ENCODE assay signal across 8 cellular contexts in genomic region chr13:113210834-113211233, GRCh38. TPM values are rescaled to one million over a fixed set of nuclear protein-coding genes. Genes with fewer than 3 reads are reported as not detected.
A peak's percentile ranks its signal among the peaks of the same experiment; 100 is the strongest.
DNase-seq lines count a peak whose midpoint lies in the region; ATAC-seq and TF ChIP-seq lines count a peak whose summit lies in the region.

No MANE protein-coding gene starts in this region.

- H3K36me3 Mint-ChIP-seq in T-helper 2 cell treated with Interferon-gamma antibody and Interleukin-4, amounts not matched to agents 5 μg/mL and 100 μg/mL, for 36 hours (ENCODE audit: low read depth) = peaks cover 36% of the 10 kb centered on the region
- peaks cover 7% of the 10 kb centered on the region for H3K36me3 Mint-ChIP-seq in progenitor cell of endocrine pancreas (ENCODE audit: insufficient read depth)

- H3K9me3 Mint-ChIP-seq in T-helper 2 cell treated with Interferon-gamma antibody and Interleukin-4, amounts not matched to agents 5 μg/mL and 100 μg/mL, for 36 hours = no peaks in the 10 kb centered on the region
- H3K9me3 Mint-ChIP-seq in progenitor cell of endocrine pancreas (ENCODE audit: low read depth) = no peaks in the 10 kb centered on the region

- no peaks in the 10 kb centered on the region for H3K27me3 Mint-ChIP-seq in T-helper 2 cell treated with Interferon-gamma antibody and Interleukin-4, amounts not matched to agents 5 μg/mL and 100 μg/mL, for 36 hours (ENCODE audit: low read depth)
- no peaks in the 10 kb centered on the region for H3K27me3 Mint-ChIP-seq in progenitor cell of endocrine pancreas

- H3K36me3 ChIP-seq in ectodermal cell (ENCODE audit: control insufficient read depth, insufficient read depth, low read length) = no peaks in the 10 kb centered on the region

- no peak for ATAC-seq in HG03175 (IDR thresholded peaks at IDR 0.05; ENCODE audit: unreplicated experiment)

- TF ChIP-seq CTCF in progenitor cell of endocrine pancreas (IDR thresholded peaks at IDR 0.05; ENCODE audit: unreplicated experiment) = no peak

- 95 to 96% methylated on average over 6 of the region's 6 CpGs for WGBS in ectodermal cell, 2 experiments

- H3K27ac Mint-ChIP-seq in T-helper 2 cell treated with Interferon-gamma antibody and Interleukin-4, amounts not matched to agents 5 μg/mL and 100 μg/mL, for 36 hours = peak overlapping the region; percentile 69
- H3K27ac Mint-ChIP-seq in progenitor cell of endocrine pancreas = no peak overlapping the region

- peaks cover 3% of the 10 kb centered on the region for H3K4me1 ChIP-seq in ectodermal cell (ENCODE audit: control insufficient read depth, insufficient read depth, low read length)

- H3K4me1 Mint-ChIP-seq in T-helper 2 cell treated with Interferon-gamma antibody and Interleukin-4, amounts not matched to agents 5 μg/mL and 100 μg/mL, for 36 hours (ENCODE audit: low read depth) = peaks cover 40% of the 10 kb centered on the region
- H3K4me1 Mint-ChIP-seq in progenitor cell of endocrine pancreas (ENCODE audit: low read depth) = peaks cover 18% of the 10 kb centered on the region

- no peaks in the 10 kb centered on the region for H3K9me3 ChIP-seq in ectodermal cell (ENCODE audit: control insufficient read depth, low read length)

- H3K27ac ChIP-seq in ectodermal cell (ENCODE audit: insufficient read depth, low read depth, low read length, poor library complexity, severe bottlenecking) = no peak overlapping the region

- no peaks in the 10 kb centered on the region for H3K27me3 ChIP-seq in ectodermal cell (ENCODE audit: control insufficient read depth, insufficient read depth, low read length, poor library complexity, severe bottlenecking)

- peak overlapping the region; percentile 83 for H3K4me3 Mint-ChIP-seq in T-helper 2 cell treated with Interferon-gamma antibody and Interleukin-4, amounts not matched to agents 5 μg/mL and 100 μg/mL, for 36 hours
- H3K4me3 Mint-ChIP-seq in progenitor cell of endocrine pancreas (ENCODE audit: low read depth) = peak overlapping the region; percentile 81

- no peak for DNase-seq in T-helper 2 cell treated with Interferon-gamma antibody and Interleukin-4, amounts not matched to agents 5 μg/mL and 100 μg/mL, for 36 hours (ENCODE audit: low spot score)
- DNase-seq in T-helper 2 cell = no peak
- DNase-seq in MV-4-11 (lab: John Stamatoyannopoulos, UW) = peak; percentile 27
- DNase-seq in progenitor cell of endocrine pancreas (ENCODE audit: low spot score, unreplicated experiment) = no peak
- DNase-seq in DMS153 (lab: John Stamatoyannopoulos, UW) = no peak
- DNase-seq in cerebellum (ENCODE audit: low spot score) = no peak

- H3K4me3 ChIP-seq in ectodermal cell (ENCODE audit: insufficient read depth, low read depth, low read length) = peak overlapping the region; percentile 99

RNA-seq across cellular contexts. Expression of gene CUL4A, which starts 1.4 kb away (rescaled TPM):
- polyA plus RNA-seq in ectodermal cell (2013, experiment 1 of 4) = 92.1 TPM
- 93.2 TPM for polyA plus RNA-seq in ectodermal cell (2013, experiment 2 of 4)
- 72.2 TPM for polyA plus RNA-seq in ectodermal cell (2013, experiment 3 of 4)
- 79.4 TPM for polyA plus RNA-seq in ectodermal cell (2013, experiment 4 of 4)
- 75.8 and 77.1 TPM in 2 replicates for total RNA-seq in progenitor cell of endocrine pancreas
- total RNA-seq in cerebellum = 52.1 TPM

RNA-seq across cellular contexts. Expression of gene PCID2, which starts 2.4 kb away (rescaled TPM):
- 66.4 TPM for polyA plus RNA-seq in ectodermal cell (2013, experiment 1 of 4)
- 66.7 TPM for polyA plus RNA-seq in ectodermal cell (2013, experiment 2 of 4)
- 57.5 TPM for polyA plus RNA-seq in ectodermal cell (2013, experiment 3 of 4)
- 58.1 TPM for polyA plus RNA-seq in ectodermal cell (2013, experiment 4 of 4)
- total RNA-seq in progenitor cell of endocrine pancreas = 52.1 and 58.7 TPM in 2 replicates
- 58.6 TPM for total RNA-seq in cerebellum

RNA-seq across cellular contexts. Expression of gene PROZ, which starts 52.4 kb away (rescaled TPM):
- not detected for polyA plus RNA-seq in ectodermal cell (2013, experiment 1 of 4)
- polyA plus RNA-seq in ectodermal cell (2013, experiment 2 of 4) = not detected
- polyA plus RNA-seq in ectodermal cell (2013, experiment 3 of 4) = not detected
- polyA plus RNA-seq in ectodermal cell (2013, experiment 4 of 4) = not detected
- total RNA-seq in progenitor cell of endocrine pancreas = not detected in 2 replicates
- not detected for total RNA-seq in cerebellum
